Comparison of ENCODE assay signal across 10 cellular contexts in genomic region chr12:112843272-112843671, GRCh38. TPM values are rescaled to one million over a fixed set of nuclear protein-coding genes. Genes with fewer than 3 reads are reported as not detected.
DNase-seq lines count a peak whose midpoint lies in the region; TF ChIP-seq lines count a peak whose summit lies in the region.
"Had no signal": no experiment of that assay in that cellular context is flagged by ENCODE, and none has a peak within 500 bp of the region (broad histone marks: within the 10 kb centered on the region; RNA-seq: fewer than 3 reads in every experiment).

No MANE protein-coding gene starts in this region.

- H3K27ac ChIP-seq in HUES48 (ENCODE audit: low read depth, low read length), result peak overlapping the region; percentile 65
- H3K27ac ChIP-seq in brain microvascular endothelial cell, result no peak overlapping the region
- H3K27ac ChIP-seq in mesendoderm (ENCODE audit: low read depth, low read length), result peak overlapping the region; percentile 23
- H3K27ac ChIP-seq in WERI-Rb-1, result no peak overlapping the region

- H2BK5ac ChIP-seq in mesendoderm (ENCODE audit: low read length), result peak overlapping the region; percentile 73

- DNase-seq in NCI-H2227 treated with DMSO at 0.1 percent for 48 hours (lab: John Stamatoyannopoulos, UW), result peak; percentile 91
- peak; percentile 40 for DNase-seq in brain microvascular endothelial cell
- DNase-seq in mesendoderm, result peak; percentile 88
- DNase-seq in NCI-H2029 (lab: John Stamatoyannopoulos, UW), result no peak
- DNase-seq in WERI-Rb-1, result no peak
- no peak for DNase-seq in SKM-1 treated with dmso at 0.1 percent for 144 hours (lab: John Stamatoyannopoulos, UW; ENCODE audit: unreplicated experiment)
- DNase-seq: effector CD4-positive, alpha-beta T cell; MV-4-11; stimulated activated CD4-positive, alpha-beta T cell treated with anti-CD3 and anti-CD28 coated beads, Interleukin-4, amount 100 ng/mL, for 4 hours had no signal

- no peaks in the 10 kb centered on the region for H3K79me2 ChIP-seq in mesendoderm (ENCODE audit: control insufficient read depth, insufficient read depth, low read length)

- H4K5ac ChIP-seq in mesendoderm (ENCODE audit: low read length), result no peak overlapping the region

- H2BK15ac ChIP-seq in mesendoderm (replicated peaks; ENCODE audit: low read depth), result no peak overlapping the region

- peak overlapping the region; percentile 1 for H3K4ac ChIP-seq in mesendoderm (ENCODE audit: low read depth, low read length)

- H3K4me2 ChIP-seq in mesendoderm (ENCODE audit: low read length), result no peak overlapping the region

- H3K36me3 ChIP-seq in HUES48 (ENCODE audit: control insufficient read depth, insufficient read depth, low read length) (no peaks in the 10 kb centered on the region), brain microvascular endothelial cell (replicated peaks) (no peaks in the 10 kb centered on the region), mesendoderm (ENCODE audit: control insufficient read depth, insufficient read depth, low read length) (no peaks in the 10 kb centered on the region), WERI-Rb-1 (no peaks in the 10 kb centered on the region)

- WGBS in mesendoderm (ENCODE audit: extremely low coverage, insufficient coverage, low lambda C conversion rate), result no CpG with 5 or more reads among the region's 7 CpGs

- H3K4me3 ChIP-seq in HUES48 (ENCODE audit: low read depth, low read length) (no peak overlapping the region), brain microvascular endothelial cell (ENCODE audit: low read depth, low read length) (no peak overlapping the region), mesendoderm (ENCODE audit: low read length) (no peak overlapping the region), WERI-Rb-1 (ENCODE audit: low read depth, low read length) (no peak overlapping the region)

- H3K27me3 ChIP-seq in HUES48 (ENCODE audit: control insufficient read depth, insufficient read depth, low read length) (no peaks in the 10 kb centered on the region), brain microvascular endothelial cell (replicated peaks) (no peaks in the 10 kb centered on the region), mesendoderm (ENCODE audit: insufficient read depth, low read length, poor library complexity) (no peaks in the 10 kb centered on the region), WERI-Rb-1 (ENCODE audit: insufficient read depth, low read depth, severe bottlenecking) (peaks cover 84% of the 10 kb centered on the region)

- in situ Hi-C loops in brain microvascular endothelial cell (cut with HindIII; ENCODE audit: low pct_ligation_motif_present, low sequenced_read_pairs), result no loop called here

- H3K56ac ChIP-seq in mesendoderm (ENCODE audit: low read length), result peak overlapping the region; percentile 71

- H3K9me3 ChIP-seq in HUES48 (ENCODE audit: control insufficient read depth, insufficient read depth, low read length), result no peaks in the 10 kb centered on the region
- H3K9me3 ChIP-seq in WERI-Rb-1 (ENCODE audit: severe bottlenecking), result no peaks in the 10 kb centered on the region

- H4K8ac ChIP-seq in mesendoderm (ENCODE audit: low read depth, low read length), result no peak overlapping the region

- TF ChIP-seq CTCF in brain microvascular endothelial cell (IDR thresholded peaks at IDR 0.05; ENCODE audit: low read depth, low read length, missing control alignments), result no peak
- no peak for TF ChIP-seq CTCF in WERI-Rb-1 (IDR thresholded peaks at IDR 0.05; ENCODE audit: low read depth, low read length)

- no peak overlapping the region for H3K23ac ChIP-seq in mesendoderm (ENCODE audit: low read length)

- H3K4me1 ChIP-seq in HUES48 (ENCODE audit: control insufficient read depth, insufficient read depth, low read length), result peaks cover 24% of the 10 kb centered on the region
- peaks cover 16% of the 10 kb centered on the region for H3K4me1 ChIP-seq in mesendoderm (ENCODE audit: control insufficient read depth, low read depth, low read length)

- H3K79me1 ChIP-seq in mesendoderm (ENCODE audit: low read length), result no peaks in the 10 kb centered on the region

- no peak overlapping the region for H2BK120ac ChIP-seq in mesendoderm (ENCODE audit: low read depth, low read length)

- no peak overlapping the region for H2AK5ac ChIP-seq in mesendoderm (ENCODE audit: low read length)

- H3K18ac ChIP-seq in mesendoderm (ENCODE audit: low read length), result peak overlapping the region; percentile 73

- no peak overlapping the region for H3K9ac ChIP-seq in HUES48 (ENCODE audit: low read depth, low read length)
- H3K9ac ChIP-seq in mesendoderm (ENCODE audit: low read length), result no peak overlapping the region

RNA-seq across cellular contexts. Expression of gene RPH3A, which starts 51.7 kb away (rescaled TPM):
- 0.04 TPM for polyA plus RNA-seq in mesendoderm (2013, experiment 1 of 2)
- 0.07 TPM for polyA plus RNA-seq in mesendoderm (2013, experiment 2 of 2)

Comparison
In these comparisons a context has a peak if more than half of its experiments do, and no peak if none do; other contexts are left out.
1. H3K27ac ChIP-seq: peak in HUES48 (single experiment) and mesendoderm (single experiment); none in brain microvascular endothelial cell (single experiment) and WERI-Rb-1 (single experiment).
2. DNase-seq: peak in NCI-H2227 treated with DMSO at 0.1 percent for 48 hours (single experiment), brain microvascular endothelial cell (single experiment) and mesendoderm (single experiment); none in NCI-H2029 (single experiment), WERI-Rb-1 (single experiment) and SKM-1 treated with dmso at 0.1 percent for 144 hours (single experiment).